15 cellular contexts compared by ENCODE assay signal in genomic region chr18:8332286-8332685, GRCh38.
DNase-seq lines count a peak whose midpoint lies in the region; ATAC-seq lines count a peak whose summit lies in the region.
"Had no signal": no experiment of that assay in that cellular context is flagged by ENCODE, and none has a peak within 500 bp of the region (broad histone marks: within the 10 kb centered on the region; RNA-seq: fewer than 3 reads in every experiment).

No MANE protein-coding gene starts in this region.

- H3K9ac ChIP-seq in adipocyte (ENCODE audit: low read length): no peak overlapping the region

- no peak for ATAC-seq in left lobe of liver
- ATAC-seq: HCT116 had no signal

- DNase-seq in AG08396 (ENCODE audit: low spot score): peak; percentile 19
- DNase-seq in COLO668 (lab: John Stamatoyannopoulos, UW; ENCODE audit: unreplicated experiment): peak; percentile 12
- DNase-seq in adipocyte (ENCODE audit: low read depth): peak; percentile 63
- peak; percentile 27 for DNase-seq in fibroblast of gingiva (ENCODE audit: low read depth)
- no peak for DNase-seq in NCI-H2029 (lab: John Stamatoyannopoulos, UW)
- no peak for DNase-seq in left lobe of liver (ENCODE audit: low spot score)
- DNase-seq in NCI-H1417 (lab: John Stamatoyannopoulos, UW): no peak
- DNase-seq: AML-193; CD4-positive, alpha-beta T cell; DMS79; GF-D8; GOT3; H7; HFFc6 had no signal

- no peak overlapping the region for H3K4me3 ChIP-seq in adipocyte (ENCODE audit: low read length)

- H3K27me3 ChIP-seq in adipocyte (replicated peaks; ENCODE audit: control insufficient read depth, insufficient read depth, low read length): no peaks in the 10 kb centered on the region

- no peaks in the 10 kb centered on the region for H3K9me3 ChIP-seq in adipocyte (ENCODE audit: control insufficient read depth, low read length)

- H3K36me3 ChIP-seq in adipocyte (ENCODE audit: control insufficient read depth, insufficient read depth, low read length, severe bottlenecking): no peaks in the 10 kb centered on the region

- peaks cover 21% of the 10 kb centered on the region for H3K4me1 ChIP-seq in adipocyte (ENCODE audit: control insufficient read depth, insufficient read depth, low read length)

Comparison
In these comparisons a context has a peak if more than half of its experiments do, and no peak if none do; other contexts are left out.
1. DNase-seq: peak in AG08396 (single experiment), COLO668 (single experiment), adipocyte (single experiment) and fibroblast of gingiva (single experiment); none in NCI-H2029 (single experiment), left lobe of liver (single experiment) and NCI-H1417 (0 of 3).